ENCODE assay signal across 20 cellular contexts in genomic region chr3:67521053-67521646, GRCh38.
DNase-seq lines count a peak whose midpoint lies in the region; ATAC-seq and TF ChIP-seq lines count a peak whose summit lies in the region.
"Had no signal": no experiment of that assay in that cellular context is flagged by ENCODE, and none has a peak within 500 bp of the region (broad histone marks: within the 10 kb centered on the region; RNA-seq: fewer than 3 reads in every experiment).

No MANE protein-coding gene starts in this region.

- no peaks in the 10 kb centered on the region for H3K9me3 ChIP-seq in PC-3 (ENCODE audit: low read length)
- H3K9me3 ChIP-seq: HAP-1, heart right ventricle, mucosa of descending colon, SK-N-SH had no signal

- intact Hi-C loops in PC-3 (cut with micrococcal nuclease), result no loop called here

- peak overlapping the region; percentile 9; the same call in 1 of the 2 replicates for H3K4me3 ChIP-seq in GM06990 (replicated peaks; ENCODE audit: low read depth, low read length)
- no peak overlapping the region for H3K4me3 ChIP-seq in PC-3 (ENCODE audit: low read length)
- H3K4me3 ChIP-seq: coronary artery, HAP-1, heart right ventricle, mucosa of descending colon, PC-9, skin epidermis had no signal

- no peak overlapping the region for H3K4me2 ChIP-seq in PC-3 (ENCODE audit: low read length)
- H3K4me2 ChIP-seq: PC-9, SK-N-SH had no signal

- H3K27me3 ChIP-seq in GM06990 (replicated peaks; ENCODE audit: control insufficient read depth, insufficient read depth, low read length) (no peaks in the 10 kb centered on the region), PC-3 (ENCODE audit: low read length) (no peaks in the 10 kb centered on the region)
- H3K27me3 ChIP-seq: heart right ventricle had no signal

- BruUV-seq in PC-3 (replicated peaks; lab: Mats Ljungman, UMichigan), result no TSS peak

- peak; percentile 11 for DNase-seq in GM06990 (ENCODE audit: extremely low read depth, insufficient read length)
- DNase-seq in activated T-cell treated with anti-CD3 and anti-CD28 coated beads, Interleukin-2, amount 50 U/mL, for 4 hours, result no peak
- DNase-seq in activated CD4-positive, alpha-beta T cell treated with anti-CD3 and anti-CD28 coated beads, Interleukin-2, amount 50 U/mL, for 4 hours, result no peak
- DNase-seq in PC-3, result no peak
- DNase-seq: COR-L47, GF-D8, heart right ventricle, kidney glomerular epithelial cell, mucosa of descending colon, NCI-H524, PC-9, SK-N-SH had no signal

- H3K9me3 Mint-ChIP-seq in activated T-cell treated with anti-CD3 and anti-CD28 coated beads, Interleukin-2, amount 50 U/mL, for 4 hours, result no peaks in the 10 kb centered on the region

- H3K36me3 ChIP-seq in GM06990 (ENCODE audit: control insufficient read depth, insufficient read depth, low read length), result peaks cover 1% of the 10 kb centered on the region
- no peaks in the 10 kb centered on the region for H3K36me3 ChIP-seq in PC-3 (ENCODE audit: low read depth, low read length)
- H3K36me3 ChIP-seq: HAP-1 had no signal

- no peaks in the 10 kb centered on the region for H3K4me1 Mint-ChIP-seq in activated T-cell treated with anti-CD3 and anti-CD28 coated beads, Interleukin-2, amount 50 U/mL, for 4 hours (ENCODE audit: low read depth)

- H2AFZ ChIP-seq in PC-3 (ENCODE audit: low read length), result no peak overlapping the region
- H2AFZ ChIP-seq: PC-9 had no signal

- H3F3A ChIP-seq in PC-3 (ENCODE audit: low read length, unreplicated experiment), result no peaks in the 10 kb centered on the region

- H4K20me1 ChIP-seq in PC-3 (ENCODE audit: low read length), result no peaks in the 10 kb centered on the region

- no peaks in the 10 kb centered on the region for H3K27me3 Mint-ChIP-seq in activated T-cell treated with anti-CD3 and anti-CD28 coated beads, Interleukin-2, amount 50 U/mL, for 4 hours (ENCODE audit: low read depth)

- H3K4me1 ChIP-seq in PC-3 (ENCODE audit: insufficient read depth, low read length), result no peaks in the 10 kb centered on the region; the same call in 1 of the 2 replicates

- no peak overlapping the region for H3K9ac ChIP-seq in PC-3 (ENCODE audit: low read length)
- H3K9ac ChIP-seq: SK-N-SH had no signal

- POLR2A ChIA-PET in PC-3 (lab: Charles Lee; ENCODE audit: unreplicated experiment), result no interaction called here

- CTCF ChIA-PET in PC-3 (lab: Charles Lee), result no interaction called here

- no peaks in the 10 kb centered on the region for H3K9me2 ChIP-seq in PC-3 (replicated peaks; ENCODE audit: low read length)
- H3K9me2 ChIP-seq: SK-N-SH had no signal

- H3K79me2 ChIP-seq in PC-3 (ENCODE audit: low read length), result no peaks in the 10 kb centered on the region

- TF ChIP-seq CTCF in GM06990 (IDR thresholded peaks at IDR 0.05; ENCODE audit: insufficient read depth, low read length, poor library complexity, severe bottlenecking) (no peak), PC-3 (conservative IDR thresholded peaks at IDR 0.05; ENCODE audit: low read depth, low read length) (no peak)

- no peak overlapping the region for H3K27ac ChIP-seq in PC-3 (ENCODE audit: low read length)
- H3K27ac ChIP-seq: coronary artery, heart right ventricle, HL-60, PC-9, skin epidermis had no signal

- no peak overlapping the region for H3K4me3 Mint-ChIP-seq in activated T-cell treated with anti-CD3 and anti-CD28 coated beads, Interleukin-2, amount 50 U/mL, for 4 hours

- peaks cover 28% of the 10 kb centered on the region for H3K36me3 Mint-ChIP-seq in activated T-cell treated with anti-CD3 and anti-CD28 coated beads, Interleukin-2, amount 50 U/mL, for 4 hours (ENCODE audit: insufficient read depth)

- ATAC-seq in GM19023 (IDR thresholded peaks at IDR 0.05; ENCODE audit: unreplicated experiment) (peak; percentile 64), HG02759 (IDR thresholded peaks at IDR 0.05; ENCODE audit: unreplicated experiment) (peak; percentile 73), HG03469 (IDR thresholded peaks at IDR 0.05; ENCODE audit: unreplicated experiment) (peak; percentile 42), PC-3 (no peak), HG03025 (IDR thresholded peaks at IDR 0.05; ENCODE audit: low FRiP score, unreplicated experiment) (no peak)
- no peak for ATAC-seq in activated T-cell treated with anti-CD3 and anti-CD28 coated beads, Interleukin-2, amount 50 U/mL, for 4 hours
- ATAC-seq: heart right ventricle, mucosa of descending colon had no signal

Comparison
In these comparisons a context has a peak if more than half of its experiments do, and no peak if none do; other contexts are left out.
1. ATAC-seq: peak in GM19023 (single experiment), HG02759 (single experiment) and HG03469 (single experiment); none in activated T-cell treated with anti-CD3 and anti-CD28 coated beads, Interleukin-2, amount 50 U/mL, for 4 hours (0 of 2), PC-3 (single experiment) and HG03025 (single experiment).